ENCODE assay signal across 8 cellular contexts in the genomic region with DNA sequence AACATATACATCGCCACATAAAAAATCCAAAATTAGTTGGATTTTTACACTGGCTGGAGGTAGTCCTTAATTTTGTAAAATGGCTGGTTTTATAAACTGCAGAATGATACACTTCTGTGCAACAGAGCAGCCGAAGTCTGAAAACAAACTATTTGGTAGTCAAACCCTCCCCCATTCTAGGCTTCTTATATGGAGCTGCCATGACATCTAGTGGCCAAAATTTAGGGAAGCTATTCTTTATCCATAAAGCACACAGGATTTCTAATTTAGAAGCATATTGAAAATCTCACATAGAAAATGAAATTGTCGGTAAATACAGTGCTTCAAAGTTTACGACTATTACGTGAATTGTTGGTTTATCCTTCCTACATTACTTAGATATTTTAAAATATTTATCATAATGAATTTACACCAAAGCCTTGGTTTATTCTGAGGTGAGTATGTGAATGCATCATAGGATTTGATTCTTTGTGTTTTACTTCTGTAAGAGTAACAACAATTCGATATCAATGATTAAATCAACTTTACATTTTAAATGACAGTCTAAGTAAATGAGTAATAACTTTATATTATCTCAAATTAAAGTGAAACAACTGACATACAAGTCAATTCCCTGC.
DNase-seq lines count a peak whose midpoint lies in the region; ATAC-seq, FAIRE-seq and TF ChIP-seq lines count a peak whose summit lies in the region.

No MANE protein-coding gene starts in this region.

- POLR2A ChIA-PET in PC-9 (lab: Charles Lee; ENCODE audit: unreplicated experiment): interaction anchor here (0.7 kb wide), 1 partner anchor 481 kb away, joined by 11 read pairs; no protein-coding TSS in a partner anchor

- ATAC-seq in GM18870 (IDR thresholded peaks at IDR 0.05; ENCODE audit: unreplicated experiment) (peak; percentile 78), HG03442 (IDR thresholded peaks at IDR 0.05; ENCODE audit: unreplicated experiment) (peak; percentile 74), esophagus mucosa (peak; percentile 83)

- no TSS peak for BruUV-seq in PC-9 (replicated peaks; lab: Mats Ljungman, UMichigan)

- FAIRE-seq in D721Med (lab: Jason Lieb, UNC): peak; percentile 94

- H3K4me3 ChIP-seq in PC-9: no peak overlapping the region

- H3K27ac ChIP-seq in PC-9: no peak overlapping the region

- no peak overlapping the region for H3K4me2 ChIP-seq in PC-9

- no peaks in the 10 kb centered on the region for H3F3A ChIP-seq in PC-9 (ENCODE audit: insufficient read depth, low read depth)

- DNase-seq in D721Med (ENCODE audit: insufficient read length, low spot score): no peak
- DNase-seq in PC-9: peak; percentile 20 to 46
- DNase-seq in non-pigmented ciliary epithelial cell (ENCODE audit: low read depth): peak; percentile 26
- no peak for DNase-seq in central memory CD4-positive, alpha-beta T cell
- DNase-seq in DMS79 (lab: John Stamatoyannopoulos, UW): no peak

- H3K9me2 ChIP-seq in PC-9 (ENCODE audit: insufficient read depth): no peaks in the 10 kb centered on the region

- no peak overlapping the region for H2AFZ ChIP-seq in PC-9

- no peaks in the 10 kb centered on the region for H4K20me1 ChIP-seq in PC-9 (ENCODE audit: insufficient read depth)

- TF ChIP-seq CTCF in D721Med (IDR thresholded peaks at IDR 0.05; ENCODE audit: insufficient read depth, missing control alignments) (peak; percentile 63), PC-9 (conservative IDR thresholded peaks at IDR 0.05) (peak; percentile 88)

- H3K36me3 ChIP-seq in PC-9 (ENCODE audit: low read depth): no peaks in the 10 kb centered on the region

- H3K27me3 ChIP-seq in PC-9 (ENCODE audit: insufficient read depth, low read depth): no peaks in the 10 kb centered on the region

- CTCF ChIA-PET in PC-9 (lab: Charles Lee): interaction anchor here (0.5 to 1.5 kb wide), 6 partner anchors 89 to 390 kb away, joined by 3 to 7 read pairs (median 4); no protein-coding TSS in a partner anchor

- H3K9me3 ChIP-seq in PC-9 (ENCODE audit: insufficient read depth, low read depth): no peaks in the 10 kb centered on the region

- intact Hi-C loops in PC-9 (cut with micrococcal nuclease; ENCODE audit: unreplicated experiment): loop anchor here (1.0 to 10.0 kb wide), 6 partner anchors 89 to 1515 kb away; a partner anchor contains a TSS

- no peaks in the 10 kb centered on the region for H3K4me1 ChIP-seq in PC-9 (replicated peaks; ENCODE audit: insufficient read depth)

- H3K79me2 ChIP-seq in PC-9 (ENCODE audit: low read depth): no peaks in the 10 kb centered on the region

Comparison
In these comparisons a context has a peak if more than half of its experiments do, and no peak if none do; other contexts are left out.
1. DNase-seq: peak in PC-9 (2 of 2) and non-pigmented ciliary epithelial cell (single experiment); none in D721Med (single experiment), central memory CD4-positive, alpha-beta T cell (single experiment) and DMS79 (single experiment).
2. Peak in every context shown above with its lines, with median percentiles within 50 percentile points of each other: ATAC-seq.